ENCODE assay signal across 14 cellular contexts in the genomic region with DNA sequence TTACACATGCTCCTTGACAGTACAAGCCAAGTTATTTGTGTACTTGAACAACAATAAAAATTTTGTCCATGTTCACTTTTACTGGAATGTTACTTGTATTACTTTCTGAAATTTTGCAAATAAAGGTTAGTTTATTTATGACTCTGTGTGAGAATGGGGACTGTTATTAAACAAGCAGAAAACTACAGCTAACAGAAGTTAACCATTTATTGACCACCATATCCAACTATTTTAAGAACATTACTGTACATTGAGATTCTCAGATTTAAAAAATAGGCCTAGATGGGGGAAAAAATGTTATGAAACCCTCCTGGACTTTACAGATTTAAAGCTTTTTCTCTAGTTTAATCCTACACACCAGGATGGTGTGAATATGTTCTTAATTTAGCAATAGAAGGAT. TPM values are rescaled to one million over a fixed set of nuclear protein-coding genes. Genes with fewer than 3 reads are reported as not detected.
A peak's percentile ranks its signal among the peaks of the same experiment; 100 is the strongest.
DNase-seq lines count a peak whose midpoint lies in the region; ATAC-seq and TF ChIP-seq lines count a peak whose summit lies in the region.
"Had no signal": no experiment of that assay in that cellular context is flagged by ENCODE, and none has a peak within 500 bp of the region (broad histone marks: within the 10 kb centered on the region; RNA-seq: fewer than 3 reads in every experiment).

No MANE protein-coding gene starts in this region.

- POLR2A ChIA-PET in T-cell (lab: Charles Lee), result interaction anchor here in 1 of 2 donors (0.9 kb wide), 1 partner anchor 9 kb away, joined by 3 read pairs; no protein-coding TSS in a partner anchor

- peaks cover 17% of the 10 kb centered on the region for H3K4me1 ChIP-seq in hepatocyte (ENCODE audit: insufficient read depth)
- peaks cover 6% of the 10 kb centered on the region for H3K4me1 ChIP-seq in ovary (ENCODE audit: insufficient read depth)

- DNase-seq in stimulated activated naive CD8-positive, alpha-beta T cell treated with anti-CD3 and anti-CD28 coated beads, Interleukin-15, amount 100 ng/mL, for 72 hours, result no peak
- no peak for DNase-seq in T-cell
- no peak for DNase-seq in hepatocyte (ENCODE audit: low spot score)
- DNase-seq in ovary, result no peak
- DNase-seq in SHP77 (lab: John Stamatoyannopoulos, UW), result no peak
- DNase-seq in T-helper 1 cell, result no peak
- no peak for DNase-seq in NCI-H1105 treated with DMSO at 0.1 percent for 48 hours (lab: John Stamatoyannopoulos, UW)
- DNase-seq: cortex of kidney; H9; NCI-H1048; NCI-H345; Peyer's patch; stimulated activated naive CD8-positive, alpha-beta T cell treated with anti-CD3 and anti-CD28 coated beads, Interleukin-15, Interleukin-2, amounts not matched to agents 100 U/mL and 50 U/mL, for 24 hours had no signal

- no peak for ATAC-seq in stimulated activated naive CD8-positive, alpha-beta T cell treated with anti-CD3 and anti-CD28 coated beads, Interleukin-15, amount 100 ng/mL, for 72 hours
- ATAC-seq in T-cell (replicated peaks in 1 of 4), result no peak
- ATAC-seq: stimulated activated naive CD8-positive, alpha-beta T cell treated with anti-CD3 and anti-CD28 coated beads, Interleukin-15, Interleukin-2, amounts not matched to agents 100 U/mL and 50 U/mL, for 24 hours had no signal

- no peaks in the 10 kb centered on the region for H3K36me3 ChIP-seq in hepatocyte (replicated peaks; ENCODE audit: insufficient read depth, low read depth)
- H3K36me3 ChIP-seq in ovary, result no peaks in the 10 kb centered on the region

- H3K27ac Mint-ChIP-seq in stimulated activated naive CD8-positive, alpha-beta T cell treated with anti-CD3 and anti-CD28 coated beads, Interleukin-15, Interleukin-2, amounts not matched to agents 100 ng/mL and 50 ng/mL, for 24 hours, result peak overlapping the region; percentile 26
- no peak overlapping the region for H3K27ac Mint-ChIP-seq in stimulated activated naive CD8-positive, alpha-beta T cell treated with anti-CD3 and anti-CD28 coated beads, Interleukin-15, amount 100 ng/mL, for 72 hours
- no peak overlapping the region for H3K27ac Mint-ChIP-seq in T-cell
- H3K27ac Mint-ChIP-seq: H9 had no signal

- TF ChIP-seq CTCF in hepatocyte (IDR thresholded peaks at IDR 0.05; ENCODE audit: poor library complexity) (no peak), ovary (IDR thresholded peaks at IDR 0.05) (no peak)

- no peak for TF ChIP-seq POLR2A in ovary (IDR thresholded peaks at IDR 0.05)

- H3K9me3 Mint-ChIP-seq in stimulated activated naive CD8-positive, alpha-beta T cell treated with anti-CD3 and anti-CD28 coated beads, Interleukin-15, Interleukin-2, amounts not matched to agents 100 ng/mL and 50 ng/mL, for 24 hours, result no peaks in the 10 kb centered on the region
- no peaks in the 10 kb centered on the region for H3K9me3 Mint-ChIP-seq in stimulated activated naive CD8-positive, alpha-beta T cell treated with anti-CD3 and anti-CD28 coated beads, Interleukin-15, amount 100 ng/mL, for 72 hours
- H3K9me3 Mint-ChIP-seq in T-cell, result no peaks in the 10 kb centered on the region
- H3K9me3 Mint-ChIP-seq: H9 had no signal

- peaks cover 16% of the 10 kb centered on the region for H3K36me3 Mint-ChIP-seq in stimulated activated naive CD8-positive, alpha-beta T cell treated with anti-CD3 and anti-CD28 coated beads, Interleukin-15, Interleukin-2, amounts not matched to agents 100 ng/mL and 50 ng/mL, for 24 hours (ENCODE audit: low read depth)
- peaks cover 11% of the 10 kb centered on the region for H3K36me3 Mint-ChIP-seq in T-cell

- H3K9me2 ChIP-seq in hepatocyte (replicated peaks; ENCODE audit: insufficient read depth), result no peaks in the 10 kb centered on the region

- H3K79me2 ChIP-seq in hepatocyte, result peaks cover 45% of the 10 kb centered on the region

- H3K4me1 Mint-ChIP-seq in stimulated activated naive CD8-positive, alpha-beta T cell treated with anti-CD3 and anti-CD28 coated beads, Interleukin-15, Interleukin-2, amounts not matched to agents 100 ng/mL and 50 ng/mL, for 24 hours (ENCODE audit: low read depth), result peaks cover 26% of the 10 kb centered on the region
- H3K4me1 Mint-ChIP-seq in stimulated activated naive CD8-positive, alpha-beta T cell treated with anti-CD3 and anti-CD28 coated beads, Interleukin-15, amount 100 ng/mL, for 72 hours, result peaks cover 25% of the 10 kb centered on the region
- peaks cover 24 to 35% (median 27%) of the 10 kb centered on the region in 3 donors for H3K4me1 Mint-ChIP-seq in T-cell

- H3K27ac ChIP-seq in hepatocyte (no peak overlapping the region), ovary (no peak overlapping the region)

- H3K27me3 Mint-ChIP-seq in stimulated activated naive CD8-positive, alpha-beta T cell treated with anti-CD3 and anti-CD28 coated beads, Interleukin-15, Interleukin-2, amounts not matched to agents 100 ng/mL and 50 ng/mL, for 24 hours, result no peaks in the 10 kb centered on the region
- H3K27me3 Mint-ChIP-seq in stimulated activated naive CD8-positive, alpha-beta T cell treated with anti-CD3 and anti-CD28 coated beads, Interleukin-15, amount 100 ng/mL, for 72 hours, result no peaks in the 10 kb centered on the region
- H3K27me3 Mint-ChIP-seq in T-cell, result no peaks in the 10 kb centered on the region

- CTCF ChIA-PET in T-cell (lab: Charles Lee), result interaction anchor here in 1 of 2 donors (1.1 to 2.1 kb wide), 2 partner anchors 11 to 165 kb away, joined by 3 to 8 read pairs; no protein-coding TSS in a partner anchor

- no peak overlapping the region for H2AFZ ChIP-seq in hepatocyte

- H4K20me1 ChIP-seq in hepatocyte (ENCODE audit: insufficient read depth, poor library complexity, severe bottlenecking), result peaks cover 2% of the 10 kb centered on the region

- H3K27me3 ChIP-seq in hepatocyte (no peaks in the 10 kb centered on the region), ovary (no peaks in the 10 kb centered on the region)
- H3K27me3 ChIP-seq: Peyer's patch had no signal

- peak overlapping the region; percentile 88 for H3K4me2 ChIP-seq in hepatocyte

- intact Hi-C loops in ovary (cut with DNase I), result no loop called here

- peak overlapping the region; percentile 61 for H3K4me3 Mint-ChIP-seq in stimulated activated naive CD8-positive, alpha-beta T cell treated with anti-CD3 and anti-CD28 coated beads, Interleukin-15, Interleukin-2, amounts not matched to agents 100 ng/mL and 50 ng/mL, for 24 hours
- no peak overlapping the region for H3K4me3 Mint-ChIP-seq in stimulated activated naive CD8-positive, alpha-beta T cell treated with anti-CD3 and anti-CD28 coated beads, Interleukin-15, amount 100 ng/mL, for 72 hours
- H3K4me3 Mint-ChIP-seq in T-cell, result peak overlapping the region in 2 of 3 donors; percentile 19 to 84

- no peak for TF ChIP-seq EP300 in ovary (IDR thresholded peaks at IDR 0.05)

- no peak overlapping the region for H3K4me3 ChIP-seq in hepatocyte
- H3K4me3 ChIP-seq in ovary, result no peak overlapping the region

- H3K9me3 ChIP-seq in hepatocyte (ENCODE audit: low read depth) (no peaks in the 10 kb centered on the region), ovary (no peaks in the 10 kb centered on the region)
- H3K9me3 ChIP-seq: Peyer's patch had no signal

RNA-seq across cellular contexts. Expression of a gene that starts 1.8 kb away (rescaled TPM):
- 10 to 100 TPM; 19.7 to 37.6 (median 32.4) TPM for total RNA-seq in T-cell
- 29.2 and 30.1 TPM in 2 replicates for total RNA-seq in hepatocyte
- polyA plus RNA-seq in hepatocyte, result 10.1 and 10.4 TPM in 2 replicates
- 10 to 100 TPM; 11.7 to 24.1 (median 21.3) TPM for total RNA-seq in ovary
- 10 to 100 TPM in 1 of 2 donors, 1 to 10 TPM in 1; 5.1 to 11.7 TPM for polyA plus RNA-seq in ovary

Comparison
In these comparisons a context has a peak if more than half of its experiments do, and no peak if none do; other contexts are left out.
1. H3K4me3 Mint-ChIP-seq: peak in stimulated activated naive CD8-positive, alpha-beta T cell treated with anti-CD3 and anti-CD28 coated beads, Interleukin-15, Interleukin-2, amounts not matched to agents 100 ng/mL and 50 ng/mL, for 24 hours (single experiment) and T-cell (2 of 3); none in stimulated activated naive CD8-positive, alpha-beta T cell treated with anti-CD3 and anti-CD28 coated beads, Interleukin-15, amount 100 ng/mL, for 72 hours (0 of 2).